In the genomic region with DNA sequence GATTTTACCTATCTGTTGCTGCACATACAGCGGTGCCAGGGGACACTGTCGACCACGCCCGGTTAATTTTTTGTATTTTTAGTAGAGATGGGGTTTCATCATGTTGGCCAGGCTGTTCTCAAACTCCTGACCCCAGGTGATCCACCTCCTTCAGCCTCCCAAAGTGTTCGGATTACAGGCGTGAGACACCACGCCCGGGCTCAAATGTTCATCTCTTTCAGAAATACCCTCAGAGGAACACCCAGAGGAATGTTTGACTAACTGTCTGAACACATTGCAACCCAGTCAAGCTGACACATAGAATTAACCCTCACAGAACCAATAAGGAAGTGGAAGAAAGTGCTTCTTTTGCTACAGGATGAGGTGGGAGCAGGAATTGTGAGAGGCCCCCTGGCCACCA, we compare ENCODE assay signal across 22 cellular contexts. TPM values are rescaled to one million over a fixed set of nuclear protein-coding genes. Genes with fewer than 3 reads are reported as not detected.
DNase-seq lines count a peak whose midpoint lies in the region; ATAC-seq and TF ChIP-seq lines count a peak whose summit lies in the region.
"Had no signal": no experiment of that assay in that cellular context is flagged by ENCODE, and none has a peak within 500 bp of the region (broad histone marks: within the 10 kb centered on the region; RNA-seq: fewer than 3 reads in every experiment).

No MANE protein-coding gene starts in this region.

- H3K27ac ChIP-seq in breast epithelium, result no peak overlapping the region
- no peak overlapping the region for H3K27ac ChIP-seq in trophoblast cell (ENCODE audit: low read depth, low read length)
- H3K27ac ChIP-seq: 22Rv1 had no signal

- POLR2A ChIA-PET in MCF 10A (lab: Yijun Ruan, JAX), result interaction anchor here (0.9 to 1.0 kb wide), 2 partner anchors 70 to 72 kb away, joined by 3 read pairs; no protein-coding TSS in a partner anchor

- H3K36me3 Mint-ChIP-seq in MCF 10A (ENCODE audit: insufficient read depth, unreplicated experiment), result no peaks in the 10 kb centered on the region
- H3K36me3 Mint-ChIP-seq: CD8-positive, alpha-beta T cell had no signal

- ATAC-seq in GM19395 (IDR thresholded peaks at IDR 0.05; ENCODE audit: unreplicated experiment), result no peak
- ATAC-seq: CD8-positive, alpha-beta T cell; SK-N-SH treated with all-trans-retinoic acid at 6 μM for 48 hours had no signal

- H3K4me1 ChIP-seq in breast epithelium (no peaks in the 10 kb centered on the region), trophoblast cell (ENCODE audit: control insufficient read depth in 1 of 2, insufficient read depth in 2 of 2, low read length in 2 of 2) (peaks cover 0 to 4% of the 10 kb centered on the region in 2 experiments)

- no peak for TF ChIP-seq POLR2A in breast epithelium (IDR thresholded peaks at IDR 0.05)

- H3K79me1 ChIP-seq in trophoblast cell (ENCODE audit: low read length), result no peaks in the 10 kb centered on the region

- H3K4me3 ChIP-seq in breast epithelium (no peak overlapping the region), epithelial cell of esophagus (ENCODE audit: low read length) (no peak overlapping the region), trophoblast cell (ENCODE audit: low read depth, low read length) (no peak overlapping the region)
- H3K4me3 ChIP-seq: HAP-1 had no signal

- intact Hi-C loops in MCF 10A (cut with micrococcal nuclease) (no loop called here), breast epithelium (cut with DNase I; ENCODE audit: low total_unique reads) (no loop called here)

- TF ChIP-seq CTCF in MCF 10A (IDR thresholded peaks at IDR 0.05; ENCODE audit: unreplicated experiment) (no peak), breast epithelium (IDR thresholded peaks at IDR 0.05) (no peak), epithelial cell of esophagus (IDR thresholded peaks at IDR 0.05; ENCODE audit: insufficient read depth, low read depth, low read length, missing control alignments) (no peak)

- no TSS peak for BruUV-seq in MCF 10A (replicated peaks; lab: Mats Ljungman, UMichigan)

- peaks cover 10% of the 10 kb centered on the region for H3K4me1 Mint-ChIP-seq in MCF 10A (ENCODE audit: insufficient read depth, unreplicated experiment)

- H3K14ac ChIP-seq in trophoblast cell (ENCODE audit: low read length), result no peak overlapping the region

- H2BK120ac ChIP-seq in trophoblast cell (ENCODE audit: insufficient read depth, low read length, poor library complexity), result no peak overlapping the region

- H2AK5ac ChIP-seq in trophoblast cell (ENCODE audit: low read length), result no peak overlapping the region

- H3K79me2 ChIP-seq in trophoblast cell (ENCODE audit: control insufficient read depth, insufficient read depth, low read length, poor library complexity), result no peaks in the 10 kb centered on the region

- no peak overlapping the region for H3K18ac ChIP-seq in trophoblast cell (ENCODE audit: low read length)

- CTCF ChIA-PET in MCF 10A (lab: Yijun Ruan, JAX), result interaction anchor here (0.8 to 3.6 kb wide), 2 partner anchors 241 to 334 kb away, joined by 4 to 19 read pairs; no protein-coding TSS in a partner anchor

- H4K8ac ChIP-seq in trophoblast cell (ENCODE audit: low read depth, low read length), result no peak overlapping the region

- no peaks in the 10 kb centered on the region for H3K9me3 Mint-ChIP-seq in MCF 10A (ENCODE audit: unreplicated experiment)
- H3K9me3 Mint-ChIP-seq: CD8-positive, alpha-beta T cell had no signal

- no peak overlapping the region for H3K27ac Mint-ChIP-seq in MCF 10A (ENCODE audit: low read depth, unreplicated experiment)
- H3K27ac Mint-ChIP-seq: CD8-positive, alpha-beta T cell had no signal

- H3K4ac ChIP-seq in trophoblast cell (ENCODE audit: low read depth, low read length), result no peak overlapping the region

- H3K27me3 Mint-ChIP-seq in MCF 10A (ENCODE audit: insufficient read depth, unreplicated experiment), result no peaks in the 10 kb centered on the region

- H3K27me3 ChIP-seq in breast epithelium (no peaks in the 10 kb centered on the region), trophoblast cell (ENCODE audit: insufficient read depth, low read length) (no peaks in the 10 kb centered on the region)

- H2BK12ac ChIP-seq in trophoblast cell (ENCODE audit: low read length), result no peak overlapping the region

- H2BK5ac ChIP-seq in trophoblast cell (ENCODE audit: low read depth, low read length, poor library complexity), result no peak overlapping the region

- no peak overlapping the region for H3K23ac ChIP-seq in trophoblast cell (ENCODE audit: low read length)

- H3K36me3 ChIP-seq in breast epithelium (no peaks in the 10 kb centered on the region), trophoblast cell (ENCODE audit: control insufficient read depth in 1 of 2, insufficient read depth in 2 of 2, low read length in 2 of 2) (no peaks in the 10 kb centered on the region)
- H3K36me3 ChIP-seq: HAP-1 had no signal

- H3K9me3 ChIP-seq in breast epithelium, result no peaks in the 10 kb centered on the region
- H3K9me3 ChIP-seq in trophoblast cell (ENCODE audit: insufficient read depth, low read depth, low read length), result no peaks in the 10 kb centered on the region
- H3K9me3 ChIP-seq: HAP-1 had no signal

- no peak overlapping the region for H3K4me3 Mint-ChIP-seq in MCF 10A (ENCODE audit: unreplicated experiment)
- H3K4me3 Mint-ChIP-seq: CD8-positive, alpha-beta T cell had no signal

- no peak overlapping the region for H2AFZ ChIP-seq in trophoblast cell (ENCODE audit: insufficient read depth, low read length, poor library complexity)

- H4K91ac ChIP-seq in trophoblast cell (ENCODE audit: low read depth, low read length), result no peak overlapping the region

- H3K9ac ChIP-seq in trophoblast cell (ENCODE audit: low read length), result no peak overlapping the region

- DNase-seq in MCF 10A (ENCODE audit: unreplicated experiment) (peak; percentile 22), breast epithelium (ENCODE audit: low spot score in 2 of 2) (no peak), epithelial cell of esophagus (ENCODE audit: low read depth) (peak; percentile 26), trophoblast cell (peak; percentile 57 to 74), NCI-H187 treated with DMSO at 0.1 percent for 48 hours (lab: John Stamatoyannopoulos, UW) (no peak)
- no peak for DNase-seq in stimulated activated naive CD4-positive, alpha-beta T cell (lab: John Stamatoyannopoulos, UW)
- no peak for DNase-seq in activated naive CD4-positive, alpha-beta T cell treated with Interleukin-2 at 50 U/mL for 16 hours
- DNase-seq: C1 segment of cervical spinal cord; Calu3; CD8-positive, alpha-beta T cell; GDM1; KG1; NCI-H1092 treated with DMSO at 0.1 percent for 48 hours; NCI-H1436 treated with DMSO at 0.1 percent for 48 hours; NCI-H2029; NCI-H2227 treated with DMSO at 0.1 percent for 48 hours; NCI-H510A; NCI-H748 treated with DMSO at 0.1 percent for 48 hours had no signal

- H3K4me2 ChIP-seq in trophoblast cell (ENCODE audit: low read length), result no peak overlapping the region

- no peak overlapping the region for H4K12ac ChIP-seq in trophoblast cell (ENCODE audit: low read depth, low read length)

- WGBS in trophoblast cell (ENCODE audit: extremely low coverage, insufficient coverage, insufficient read length), result no CpG with 5 or more reads among the region's 8 CpGs

RNA-seq across cellular contexts. Expression of a gene that starts 15.0 kb away (rescaled TPM):
- total RNA-seq in MCF 10A (2022) (3.0 and 3.3 TPM in 2 replicates), breast epithelium (1 to 10 TPM; 3.0 to 4.9 (median 4.8) TPM)
- 0.56 and 0.82 TPM in 2 replicates for polyA plus RNA-seq in trophoblast cell (2013)

RNA-seq across cellular contexts. Expression of a gene that starts 53.6 kb away (rescaled TPM):
- total RNA-seq in MCF 10A (2022) (18.6 and 26.7 TPM in 2 replicates), breast epithelium (10 to 100 TPM; 16.0 to 18.7 (median 17.7) TPM)
- 10.0 and 10.1 TPM in 2 replicates for polyA plus RNA-seq in trophoblast cell (2013)

Comparison
In these comparisons a context has a peak if more than half of its experiments do, and no peak if none do; other contexts are left out.
1. DNase-seq: peak in MCF 10A (single experiment), epithelial cell of esophagus (single experiment) and trophoblast cell (2 of 2); none in breast epithelium (0 of 2), NCI-H187 treated with DMSO at 0.1 percent for 48 hours (single experiment), stimulated activated naive CD4-positive, alpha-beta T cell (0 of 6) and activated naive CD4-positive, alpha-beta T cell treated with Interleukin-2 at 50 U/mL for 16 hours (single experiment).